Comparison of ENCODE assay signal across 9 cellular contexts in the genomic region with DNA sequence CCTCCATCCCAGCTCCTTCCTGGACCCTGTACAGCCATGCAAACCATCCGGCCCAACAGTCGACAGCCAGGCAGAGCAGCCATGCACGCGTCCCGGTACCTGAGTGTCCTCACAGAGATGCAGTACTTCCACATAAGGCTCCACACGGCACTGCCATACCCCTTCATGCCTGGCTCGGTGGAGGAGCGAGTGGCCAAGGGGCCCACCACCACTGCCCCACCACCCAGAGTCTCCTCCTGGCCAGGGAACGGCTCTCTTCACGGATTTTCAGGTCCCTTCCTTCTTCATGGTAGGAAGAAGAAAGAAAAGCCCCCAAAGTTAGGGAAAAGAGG. TPM values are rescaled to one million over a fixed set of nuclear protein-coding genes. Genes with fewer than 3 reads are reported as not detected.
DNase-seq lines count a peak whose midpoint lies in the region; ATAC-seq and TF ChIP-seq lines count a peak whose summit lies in the region.
"Had no signal": no experiment of that assay in that cellular context is flagged by ENCODE, and none has a peak within 500 bp of the region (broad histone marks: within the 10 kb centered on the region; RNA-seq: fewer than 3 reads in every experiment).

No MANE protein-coding gene starts in this region.

- H3K4me1 Mint-ChIP-seq in activated naive CD8-positive, alpha-beta T cell treated with anti-CD3 and anti-CD28 coated beads, Interleukin-2, amount 50 U/mL, for 24 hours, result peaks cover 49% of the 10 kb centered on the region
- peaks cover 55 to 95% of the 10 kb centered on the region in 2 donors for H3K4me1 Mint-ChIP-seq in stimulated activated naive B cell treated with anti-CD40 and anti-IgM and Interleukin-4, amounts not matched to agents 10 μg/mL and 1 μg/mL and 100 μg/mL, for 72 hours
- peaks cover 25 to 41% of the 10 kb centered on the region in 2 donors for H3K4me1 Mint-ChIP-seq in immature natural killer cell

- no peaks in the 10 kb centered on the region for H3K27me3 Mint-ChIP-seq in activated naive CD8-positive, alpha-beta T cell treated with anti-CD3 and anti-CD28 coated beads, Interleukin-2, amount 50 U/mL, for 24 hours
- no peaks in the 10 kb centered on the region for H3K27me3 Mint-ChIP-seq in stimulated activated naive B cell treated with anti-CD40 and anti-IgM and Interleukin-4, amounts not matched to agents 10 μg/mL and 1 μg/mL and 100 μg/mL, for 72 hours
- H3K27me3 Mint-ChIP-seq in immature natural killer cell (ENCODE audit: low read depth in 3 of 3), result peaks cover 0 to 7% (median 5%) of the 10 kb centered on the region in 3 donors

- peak overlapping the region; percentile 80 for H3K4me3 Mint-ChIP-seq in activated naive CD8-positive, alpha-beta T cell treated with anti-CD3 and anti-CD28 coated beads, Interleukin-2, amount 50 U/mL, for 24 hours
- H3K4me3 Mint-ChIP-seq in stimulated activated naive B cell treated with anti-CD40 and anti-IgM and Interleukin-4, amounts not matched to agents 10 μg/mL and 1 μg/mL and 100 μg/mL, for 72 hours, result peak overlapping the region; percentile 84 to 98
- no peak overlapping the region for H3K4me3 Mint-ChIP-seq in immature natural killer cell

- no peak for DNase-seq in activated naive CD8-positive, alpha-beta T cell treated with anti-CD3 and anti-CD28 coated beads, Interleukin-2, amount 50 U/mL, for 24 hours
- DNase-seq in stimulated activated naive B cell treated with anti-CD40 and anti-IgM and Interleukin-4, amounts not matched to agents 10 μg/mL and 1 μg/mL and 100 μg/mL, for 72 hours, result no peak
- no peak for DNase-seq in central memory CD4-positive, alpha-beta T cell
- DNase-seq in NOMO-1 treated with DMSO at 0.1 percent for 48 hours (lab: John Stamatoyannopoulos, UW; ENCODE audit: unreplicated experiment), result no peak
- no peak for DNase-seq in immature natural killer cell

- no peaks in the 10 kb centered on the region for H3K36me3 Mint-ChIP-seq in activated naive CD8-positive, alpha-beta T cell treated with anti-CD3 and anti-CD28 coated beads, Interleukin-2, amount 50 U/mL, for 24 hours (ENCODE audit: low read depth)
- H3K36me3 Mint-ChIP-seq in stimulated activated naive B cell treated with anti-CD40 and anti-IgM and Interleukin-4, amounts not matched to agents 10 μg/mL and 1 μg/mL and 100 μg/mL, for 72 hours, result peaks cover 14 to 27% of the 10 kb centered on the region in 2 donors
- H3K36me3 Mint-ChIP-seq in immature natural killer cell, result peaks cover 3 to 8% (median 3%) of the 10 kb centered on the region in 3 donors

- no peaks in the 10 kb centered on the region for H3K9me3 Mint-ChIP-seq in activated naive CD8-positive, alpha-beta T cell treated with anti-CD3 and anti-CD28 coated beads, Interleukin-2, amount 50 U/mL, for 24 hours
- H3K9me3 Mint-ChIP-seq in stimulated activated naive B cell treated with anti-CD40 and anti-IgM and Interleukin-4, amounts not matched to agents 10 μg/mL and 1 μg/mL and 100 μg/mL, for 72 hours, result peaks cover 4 to 9% of the 10 kb centered on the region in 2 donors
- no peaks in the 10 kb centered on the region for H3K9me3 Mint-ChIP-seq in immature natural killer cell

- no peak overlapping the region for H3K27ac Mint-ChIP-seq in activated naive CD8-positive, alpha-beta T cell treated with anti-CD3 and anti-CD28 coated beads, Interleukin-2, amount 50 U/mL, for 24 hours
- peak overlapping the region; percentile 95 for H3K27ac Mint-ChIP-seq in stimulated activated naive B cell treated with anti-CD40 and anti-IgM and Interleukin-4, amounts not matched to agents 10 μg/mL and 1 μg/mL and 100 μg/mL, for 72 hours
- peak overlapping the region in 1 of 6 donors; percentile 30 for H3K27ac Mint-ChIP-seq in immature natural killer cell

- ATAC-seq in GM18505 (IDR thresholded peaks at IDR 0.05; ENCODE audit: unreplicated experiment), result no peak
- no peak for ATAC-seq in activated naive CD8-positive, alpha-beta T cell treated with anti-CD3 and anti-CD28 coated beads, Interleukin-2, amount 50 U/mL, for 24 hours
- ATAC-seq in stimulated activated naive B cell treated with anti-CD40 and anti-IgM and Interleukin-4, amounts not matched to agents 10 μg/mL and 1 μg/mL and 100 μg/mL, for 72 hours (replicated peaks), result peak in 1 of 2 donors; percentile 17
- no peak for ATAC-seq in GM18861 (IDR thresholded peaks at IDR 0.05; ENCODE audit: unreplicated experiment)
- ATAC-seq: activated CD4-positive, CD25-positive, alpha-beta regulatory T cell treated with anti-CD3 and anti-CD28 coated beads, Interleukin-2, amount 50 U/mL, for 24 hours had no signal

- peak; percentile 5 for TF ChIP-seq POLR2A in GM18505 (IDR thresholded peaks at IDR 0.05; ENCODE audit: borderline replicate concordance, extremely low read depth, insufficient read depth, insufficient read length)

- no peaks in the 10 kb centered on the region for H3K27me3 ChIP-seq in layer of hippocampus (ENCODE audit: control insufficient read depth, insufficient read depth, low read length)

- peak overlapping the region; percentile 3 for H3K27ac ChIP-seq in layer of hippocampus (ENCODE audit: low read depth, low read length)

RNA-seq across cellular contexts. Expression of a gene that starts 51.3 kb away (rescaled TPM):
- polyA plus RNA-seq in immature natural killer cell, result 10 to 100 TPM in 2 of 3 donors, 1 to 10 TPM in 1; 9.0 to 40.5 (median 15.3) TPM

Comparison
In these comparisons a context has a peak if more than half of its experiments do, and no peak if none do; other contexts are left out.
1. H3K4me3 Mint-ChIP-seq: peak in activated naive CD8-positive, alpha-beta T cell treated with anti-CD3 and anti-CD28 coated beads, Interleukin-2, amount 50 U/mL, for 24 hours (single experiment) and stimulated activated naive B cell treated with anti-CD40 and anti-IgM and Interleukin-4, amounts not matched to agents 10 μg/mL and 1 μg/mL and 100 μg/mL, for 72 hours (2 of 2); none in immature natural killer cell (0 of 5).